In the genomic region with DNA sequence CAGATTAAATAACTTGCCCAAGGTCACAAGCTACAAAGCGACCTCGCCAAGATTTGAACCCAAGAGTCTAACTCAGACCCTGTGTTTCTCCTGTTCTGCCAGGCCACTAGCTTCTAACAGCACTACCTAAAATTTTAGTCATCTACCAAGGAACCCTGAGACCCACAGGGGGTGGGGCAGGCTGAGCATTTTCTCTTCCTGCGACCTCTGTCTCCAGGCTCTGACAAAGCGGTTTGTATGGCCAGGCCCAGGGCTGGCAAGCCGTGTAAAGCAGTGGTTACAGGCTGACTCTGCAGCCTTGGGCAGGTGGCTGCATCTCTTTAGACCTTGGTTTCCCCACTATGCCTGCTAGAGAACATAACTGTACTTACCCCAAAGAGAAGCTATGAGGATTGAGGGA, we compare ENCODE assay signal across 22 cellular contexts. TPM values are rescaled to one million over a fixed set of nuclear protein-coding genes. Genes with fewer than 3 reads are reported as not detected.
DNase-seq lines count a peak whose midpoint lies in the region; ATAC-seq and TF ChIP-seq lines count a peak whose summit lies in the region.
"Had no signal": no experiment of that assay in that cellular context is flagged by ENCODE, and none has a peak within 500 bp of the region (broad histone marks: within the 10 kb centered on the region; RNA-seq: fewer than 3 reads in every experiment).

No MANE protein-coding gene starts in this region.

- H3K27ac Mint-ChIP-seq in activated naive CD4-positive, alpha-beta T cell treated with anti-CD3 and anti-CD28 coated beads, Interleukin-2, amount 10 ng/mL, durations not matched to agents 7 days and 5 days: peak overlapping the region; percentile 46
- H3K27ac Mint-ChIP-seq in activated CD4-positive, alpha-beta memory T cell treated with anti-CD3 and anti-CD28 coated beads for 36 hours: peak overlapping the region; percentile 34
- no peak overlapping the region for H3K27ac Mint-ChIP-seq in stimulated activated effector memory CD8-positive, alpha-beta T cell treated with anti-CD3 and anti-CD28 coated beads, Interleukin-12 subunit alpha, Interleukin-12 subunit beta, amount 100 ng/mL, for 72 hours
- H3K27ac Mint-ChIP-seq in endothelial cell (ENCODE audit: unreplicated experiment): no peak overlapping the region

- intact Hi-C loops in activated CD4-positive, alpha-beta memory T cell treated with anti-CD3 and anti-CD28 coated beads for 36 hours (cut with micrococcal nuclease): no loop called here
- intact Hi-C loops in left lung (cut with DNase I): no loop called here

- no peaks in the 10 kb centered on the region for H3K9me3 Mint-ChIP-seq in activated naive CD4-positive, alpha-beta T cell treated with anti-CD3 and anti-CD28 coated beads, Interleukin-2, amount 10 ng/mL, durations not matched to agents 7 days and 5 days
- no peaks in the 10 kb centered on the region for H3K9me3 Mint-ChIP-seq in activated CD4-positive, alpha-beta memory T cell treated with anti-CD3 and anti-CD28 coated beads for 36 hours
- H3K9me3 Mint-ChIP-seq in stimulated activated effector memory CD8-positive, alpha-beta T cell treated with anti-CD3 and anti-CD28 coated beads, Interleukin-12 subunit alpha, Interleukin-12 subunit beta, amount 100 ng/mL, for 72 hours: no peaks in the 10 kb centered on the region
- no peaks in the 10 kb centered on the region for H3K9me3 Mint-ChIP-seq in endothelial cell (ENCODE audit: unreplicated experiment)
- H3K9me3 Mint-ChIP-seq: CD4-positive, CD25-positive, alpha-beta regulatory T cell; IgD-negative memory B cell had no signal

- H3K4me3 Mint-ChIP-seq in activated naive CD4-positive, alpha-beta T cell treated with anti-CD3 and anti-CD28 coated beads, Interleukin-2, amount 10 ng/mL, durations not matched to agents 7 days and 5 days: no peak overlapping the region
- H3K4me3 Mint-ChIP-seq in activated CD4-positive, alpha-beta memory T cell treated with anti-CD3 and anti-CD28 coated beads for 36 hours: no peak overlapping the region
- peak overlapping the region; percentile 89 for H3K4me3 Mint-ChIP-seq in stimulated activated effector memory CD8-positive, alpha-beta T cell treated with anti-CD3 and anti-CD28 coated beads, Interleukin-12 subunit alpha, Interleukin-12 subunit beta, amount 100 ng/mL, for 72 hours
- H3K4me3 Mint-ChIP-seq in endothelial cell (ENCODE audit: unreplicated experiment): no peak overlapping the region

- H3K4me3 ChIP-seq in left lung: no peak overlapping the region
- H3K4me3 ChIP-seq: A549, HAP-1 had no signal

- H3K27me3 ChIP-seq in left lung: peaks cover 0 to 14% of the 10 kb centered on the region in 2 donors

- no peak for ATAC-seq in left lung
- ATAC-seq in stimulated activated effector memory CD8-positive, alpha-beta T cell treated with anti-CD3 and anti-CD28 coated beads, Interleukin-12 subunit alpha, Interleukin-12 subunit beta, amount 100 ng/mL, for 72 hours: no peak
- ATAC-seq: A549, Panc1 had no signal

- peaks cover 19% of the 10 kb centered on the region for H3K36me3 Mint-ChIP-seq in activated naive CD4-positive, alpha-beta T cell treated with anti-CD3 and anti-CD28 coated beads, Interleukin-2, amount 10 ng/mL, durations not matched to agents 7 days and 5 days
- H3K36me3 Mint-ChIP-seq in activated CD4-positive, alpha-beta memory T cell treated with anti-CD3 and anti-CD28 coated beads for 36 hours: peaks cover 84% of the 10 kb centered on the region
- peaks cover 100% of the 10 kb centered on the region for H3K36me3 Mint-ChIP-seq in stimulated activated effector memory CD8-positive, alpha-beta T cell treated with anti-CD3 and anti-CD28 coated beads, Interleukin-12 subunit alpha, Interleukin-12 subunit beta, amount 100 ng/mL, for 72 hours
- no peaks in the 10 kb centered on the region for H3K36me3 Mint-ChIP-seq in endothelial cell (ENCODE audit: low read depth, unreplicated experiment)
- H3K36me3 Mint-ChIP-seq: CD4-positive, CD25-positive, alpha-beta regulatory T cell; IgD-negative memory B cell had no signal

- peaks cover 96% of the 10 kb centered on the region for H3K4me1 Mint-ChIP-seq in activated naive CD4-positive, alpha-beta T cell treated with anti-CD3 and anti-CD28 coated beads, Interleukin-2, amount 10 ng/mL, durations not matched to agents 7 days and 5 days
- H3K4me1 Mint-ChIP-seq in activated CD4-positive, alpha-beta memory T cell treated with anti-CD3 and anti-CD28 coated beads for 36 hours (ENCODE audit: low read depth): peaks cover 72% of the 10 kb centered on the region
- peaks cover 80% of the 10 kb centered on the region for H3K4me1 Mint-ChIP-seq in stimulated activated effector memory CD8-positive, alpha-beta T cell treated with anti-CD3 and anti-CD28 coated beads, Interleukin-12 subunit alpha, Interleukin-12 subunit beta, amount 100 ng/mL, for 72 hours
- H3K4me1 Mint-ChIP-seq in endothelial cell (ENCODE audit: unreplicated experiment): peaks cover 9% of the 10 kb centered on the region

- H3K9me3 ChIP-seq in left lung: no peaks in the 10 kb centered on the region
- H3K9me3 ChIP-seq: A549, HAP-1 had no signal

- H3K4me1 ChIP-seq in left lung: peaks cover 43 to 64% of the 10 kb centered on the region in 2 donors

- peaks cover under 1% of the 10 kb centered on the region for H3K27me3 Mint-ChIP-seq in activated naive CD4-positive, alpha-beta T cell treated with anti-CD3 and anti-CD28 coated beads, Interleukin-2, amount 10 ng/mL, durations not matched to agents 7 days and 5 days
- no peaks in the 10 kb centered on the region for H3K27me3 Mint-ChIP-seq in activated CD4-positive, alpha-beta memory T cell treated with anti-CD3 and anti-CD28 coated beads for 36 hours
- H3K27me3 Mint-ChIP-seq in endothelial cell (ENCODE audit: unreplicated experiment): peaks cover 17% of the 10 kb centered on the region
- H3K27me3 Mint-ChIP-seq: CD4-positive, CD25-positive, alpha-beta regulatory T cell had no signal

- DNase-seq in activated naive CD4-positive, alpha-beta T cell treated with anti-CD3 and anti-CD28 coated beads, Interleukin-2, amount 10 ng/mL, durations not matched to agents 7 days and 5 days: no peak
- no peak for DNase-seq in activated naive CD4-positive, alpha-beta T cell treated with anti-CD3 and anti-CD28 coated beads, Interleukin-2, amount 50 U/mL, for 16 hours
- peak; percentile 27 for DNase-seq in activated CD4-positive, alpha-beta memory T cell treated with anti-CD3 and anti-CD28 coated beads for 36 hours
- DNase-seq in left lung (no peak), HuH-7 (ENCODE audit: low spot score) (no peak), endothelial cell (ENCODE audit: low spot score) (no peak), iPS-NIHi7 (ENCODE audit: extremely low spot score) (no peak)
- DNase-seq in stimulated activated effector memory CD8-positive, alpha-beta T cell treated with anti-CD3 and anti-CD28 coated beads, Interleukin-12 subunit alpha, Interleukin-12 subunit beta, amount 100 ng/mL, for 72 hours (ENCODE audit: low spot score in 2 of 2): no peak
- DNase-seq: DMS79, Kasumi-1, MM.1S, NCI-H1092 treated with DMSO at 0.1 percent for 48 hours, NCI-H1694, NCI-H2107, NCI-H2227 treated with DMSO at 0.1 percent for 48 hours, NCI-H524 treated with DMSO at 0.1 percent for 48 hours, Right ventricle myocardium superior had no signal

- peaks cover 0 to 24% of the 10 kb centered on the region in 2 donors for H3K36me3 ChIP-seq in left lung
- H3K36me3 ChIP-seq: HAP-1 had no signal

- TF ChIP-seq CTCF in left lung (IDR thresholded peaks at IDR 0.05) (no peak), endothelial cell (IDR thresholded peaks at IDR 0.05; ENCODE audit: unreplicated experiment) (no peak)

- POLR2A ChIA-PET in activated CD4-positive, alpha-beta memory T cell treated with anti-CD3 and anti-CD28 coated beads for 36 hours (lab: Charles Lee): interaction anchor here (1.1 to 1.4 kb wide), 5 partner anchors 10 to 41 kb away, joined by 3 read pairs; no protein-coding TSS in a partner anchor

- CTCF ChIA-PET in activated naive CD4-positive, alpha-beta T cell treated with anti-CD3 and anti-CD28 coated beads, Interleukin-2, amount 10 ng/mL, durations not matched to agents 7 days and 5 days (lab: Charles Lee): interaction anchor here (1.1 to 1.6 kb wide), 5 partner anchors 12 to 98 kb away, joined by 3 to 8 read pairs (median 4); a partner anchor contains a TSS
- CTCF ChIA-PET in activated CD4-positive, alpha-beta memory T cell treated with anti-CD3 and anti-CD28 coated beads for 36 hours (lab: Charles Lee): interaction anchor here (1.1 to 2.6 kb wide), 5 partner anchors 10 to 64 kb away, joined by 4 to 11 read pairs (median 6); a partner anchor contains a TSS

- peak overlapping the region; percentile 13 to 75 for H3K27ac ChIP-seq in left lung
- H3K27ac ChIP-seq: A549 had no signal

RNA-seq across cellular contexts. Expression of a gene that starts 5.3 kb away (rescaled TPM):
- total RNA-seq in activated CD4-positive, alpha-beta memory T cell treated with anti-CD3 and anti-CD28 coated beads for 36 hours: 100 to 1,000 TPM; 156 TPM
- total RNA-seq in left lung (10 to 100 TPM; 29.7 to 32.1 TPM), endothelial cell (ENCODE audit: unreplicated experiment) (2.3 TPM)

Comparison
In these comparisons a context has a peak if more than half of its experiments do, and no peak if none do; other contexts are left out.
1. H3K27ac Mint-ChIP-seq: peak in activated naive CD4-positive, alpha-beta T cell treated with anti-CD3 and anti-CD28 coated beads, Interleukin-2, amount 10 ng/mL, durations not matched to agents 7 days and 5 days (single experiment) and activated CD4-positive, alpha-beta memory T cell treated with anti-CD3 and anti-CD28 coated beads for 36 hours (single experiment); none in stimulated activated effector memory CD8-positive, alpha-beta T cell treated with anti-CD3 and anti-CD28 coated beads, Interleukin-12 subunit alpha, Interleukin-12 subunit beta, amount 100 ng/mL, for 72 hours (single experiment) and endothelial cell (single experiment).
2. RNA of a gene that starts 5.3 kb away (total RNA-seq): 156 TPM in activated CD4-positive, alpha-beta memory T cell treated with anti-CD3 and anti-CD28 coated beads for 36 hours; 29.7 to 32.1 TPM in left lung and 2.3 TPM in endothelial cell (single experiment); every median in the first group is over 4 times any median in the second.